In the genomic region with DNA sequence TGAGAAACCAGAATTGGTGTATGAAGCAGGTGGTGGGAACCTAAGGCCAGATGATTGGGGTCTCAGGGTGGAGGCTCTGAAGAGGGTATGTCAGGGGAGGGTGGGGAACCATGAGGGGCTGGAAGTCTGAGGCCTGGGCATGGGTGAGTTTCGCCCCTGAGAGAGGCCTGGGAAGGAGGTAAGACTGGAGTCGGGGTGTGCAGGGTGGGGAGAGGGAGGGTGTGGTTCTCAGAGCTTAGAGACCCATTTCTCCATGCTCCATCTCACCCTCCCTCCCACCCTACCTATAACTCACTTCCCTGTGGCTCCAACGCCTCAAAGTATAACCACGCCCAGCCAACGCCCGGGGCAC, we compare ENCODE assay signal across 7 cellular contexts. TPM values are rescaled to one million over a fixed set of nuclear protein-coding genes. Genes with fewer than 3 reads are reported as not detected.
DNase-seq lines count a peak whose midpoint lies in the region; ATAC-seq, FAIRE-seq and TF ChIP-seq lines count a peak whose summit lies in the region.
"Had no signal": no experiment of that assay in that cellular context is flagged by ENCODE, and none has a peak within 500 bp of the region (broad histone marks: within the 10 kb centered on the region; RNA-seq: fewer than 3 reads in every experiment).

No MANE protein-coding gene starts in this region.

- peaks cover 0 to 5% of the 10 kb centered on the region in 2 donors for H3K36me3 Mint-ChIP-seq in CD14-positive monocyte
- H3K36me3 Mint-ChIP-seq in memory B cell, result no peaks in the 10 kb centered on the region

- no peaks in the 10 kb centered on the region for H3K9me3 ChIP-seq in Peyer's patch
- no peaks in the 10 kb centered on the region for H3K9me3 ChIP-seq in kidney (ENCODE audit: control insufficient read depth in 1 of 2, low read length in 2 of 2)

- TF ChIP-seq CTCF in CD14-positive monocyte (IDR thresholded peaks at IDR 0.05) (no peak), Peyer's patch (IDR thresholded peaks at IDR 0.05) (no peak), kidney (IDR thresholded peaks at IDR 0.05; ENCODE audit: borderline replicate concordance, extremely low read depth, insufficient read depth) (no peak)

- peak overlapping the region; percentile 78 to 86 (median 82) for H3K27ac ChIP-seq in Peyer's patch
- H3K27ac ChIP-seq in kidney (ENCODE audit: low read depth in 2 of 2, low read length in 2 of 2), result no peak overlapping the region

- H3K27me3 ChIP-seq in Peyer's patch, result no peaks in the 10 kb centered on the region

- FAIRE-seq in kidney (lab: Jason Lieb, UNC), result no peak

- H3K4me1 Mint-ChIP-seq in CD14-positive monocyte (peaks cover 25% of the 10 kb centered on the region), memory B cell (peaks cover 30% of the 10 kb centered on the region)

- H3K4me3 ChIP-seq in Peyer's patch (peak overlapping the region; percentile 62 to 79 (median 72)), kidney (ENCODE audit: low read length in 2 of 2) (no peak overlapping the region)

- no peak for ATAC-seq in memory B cell (ENCODE audit: low read depth)

- H3K4me3 Mint-ChIP-seq in CD14-positive monocyte (peak overlapping the region; percentile 85 to 90), memory B cell (peak overlapping the region; percentile 95)

- intact Hi-C loops in CD14-positive monocyte (cut with micrococcal nuclease) (loop anchor here (1.0 to 5.0 kb wide), 4 partner anchors 41 to 297 kb away; partner anchors contain the start of gene ELL (in 2 of the 2)), kidney (cut with DNase I) (no loop called here)

- H3K9ac ChIP-seq in kidney (ENCODE audit: low read length in 2 of 2), result no peak overlapping the region

- H3K36me3 ChIP-seq in Peyer's patch (no peaks in the 10 kb centered on the region), kidney (ENCODE audit: control insufficient read depth in 1 of 2, insufficient read depth in 2 of 2, low read length in 2 of 2) (no peaks in the 10 kb centered on the region)

- H3K4me1 ChIP-seq in Peyer's patch (peaks cover 0 to 30% (median 9%) of the 10 kb centered on the region in 4 donors), kidney (ENCODE audit: control insufficient read depth in 1 of 2, insufficient read depth in 1 of 2, low read depth in 1 of 2, low read length in 2 of 2) (peaks cover 0 to 7% of the 10 kb centered on the region in 2 donors)

- TF ChIP-seq POLR2A in Peyer's patch (IDR thresholded peaks at IDR 0.05), result no peak

- peaks cover 0 to 3% (median 0%) of the 10 kb centered on the region in 7 donors for H3K9me3 Mint-ChIP-seq in CD14-positive monocyte
- H3K9me3 Mint-ChIP-seq in memory B cell, result no peaks in the 10 kb centered on the region

- H3K27ac Mint-ChIP-seq in CD14-positive monocyte (peak overlapping the region; percentile 7 to 99 (median 85)), memory B cell (peak overlapping the region; percentile 90)

- no peak for DNase-seq in CD14-positive monocyte (ENCODE audit: low spot score)
- DNase-seq in Peyer's patch, result no peak
- no peak for DNase-seq in memory B cell (ENCODE audit: low spot score in 2 of 2)
- no peak for DNase-seq in kidney glomerular epithelial cell (lab: John Stamatoyannopoulos, UW)
- DNase-seq in kidney, result no peak
- no peak for DNase-seq in T-helper 9 cell

- H3K27me3 Mint-ChIP-seq in CD14-positive monocyte (ENCODE audit: low read depth in 3 of 3), result peaks cover 5 to 19% (median 16%) of the 10 kb centered on the region in 3 donors
- H3K27me3 Mint-ChIP-seq in memory B cell, result peaks cover 7% of the 10 kb centered on the region

RNA-seq across cellular contexts. Expression of gene KLHL26, which starts 1.0 kb away (rescaled TPM):
- polyA plus RNA-seq in CD14-positive monocyte (1 to 10 TPM; 1.6 to 2.0 TPM), kidney (ENCODE audit: insufficient read depth, low read depth, low replicate concordance) (5.6 TPM)
- total RNA-seq in Peyer's patch (10 to 100 TPM in 2 of 4 donors, 1 to 10 TPM in 2; 9.9 to 16.0 (median 10.9) TPM), kidney (16.1 TPM)

RNA-seq across cellular contexts. Expression of gene TMEM59L, which starts 23.1 kb away (rescaled TPM):
- not detected for polyA plus RNA-seq in CD14-positive monocyte
- 1 to 10 TPM in 2 of 4 donors, under 1 TPM in 1, not detected in 1; 0.70 to 2.0 (median 1.7) TPM for total RNA-seq in Peyer's patch
- 5.9 TPM for total RNA-seq in kidney
- 1.5 TPM for polyA plus RNA-seq in kidney (ENCODE audit: insufficient read depth, low read depth, low replicate concordance)
- total RNA-seq: left lobe of liver had no signal

RNA-seq across cellular contexts. Expression of gene CRLF1, which starts 29.2 kb away (rescaled TPM):
- polyA plus RNA-seq in CD14-positive monocyte (under 1 TPM in 1 of 2 donors, not detected in 1; 0.19 TPM), kidney (ENCODE audit: insufficient read depth, low read depth, low replicate concordance) (6.6 TPM)
- total RNA-seq in Peyer's patch (10 to 100 TPM in 3 of 4 donors, 1 to 10 TPM in 1; 4.0 to 28.9 (median 23.3) TPM), kidney (28.9 TPM)

RNA-seq across cellular contexts. Expression of gene REX1BD, which starts 47.2 kb away (rescaled TPM):
- polyA plus RNA-seq in CD14-positive monocyte (100 to 1,000 TPM in 1 of 2 donors, 10 to 100 TPM in 1; 83.7 to 122 TPM), kidney (ENCODE audit: insufficient read depth, low read depth, low replicate concordance) (104 TPM)
- total RNA-seq in Peyer's patch (10 to 100 TPM; 68.1 to 76.3 (median 72.2) TPM), kidney (56.9 TPM)

RNA-seq across cellular contexts. Expression of gene CRTC1, which starts 47.7 kb away (rescaled TPM):
- polyA plus RNA-seq in CD14-positive monocyte (under 1 TPM; 0.28 to 0.55 TPM), kidney (ENCODE audit: insufficient read depth, low read depth, low replicate concordance) (10.9 TPM)
- total RNA-seq in Peyer's patch (10 to 100 TPM in 2 of 4 donors, 1 to 10 TPM in 2; 5.1 to 21.5 (median 9.4) TPM), kidney (26.8 TPM)

Comparison
In these comparisons a context has a peak if more than half of its experiments do, and no peak if none do; other contexts are left out.
1. H3K27ac ChIP-seq: peak in Peyer's patch (4 of 4); none in kidney (0 of 2).
2. H3K4me3 ChIP-seq: peak in Peyer's patch (4 of 4); none in kidney (0 of 2).